In the genomic region with DNA sequence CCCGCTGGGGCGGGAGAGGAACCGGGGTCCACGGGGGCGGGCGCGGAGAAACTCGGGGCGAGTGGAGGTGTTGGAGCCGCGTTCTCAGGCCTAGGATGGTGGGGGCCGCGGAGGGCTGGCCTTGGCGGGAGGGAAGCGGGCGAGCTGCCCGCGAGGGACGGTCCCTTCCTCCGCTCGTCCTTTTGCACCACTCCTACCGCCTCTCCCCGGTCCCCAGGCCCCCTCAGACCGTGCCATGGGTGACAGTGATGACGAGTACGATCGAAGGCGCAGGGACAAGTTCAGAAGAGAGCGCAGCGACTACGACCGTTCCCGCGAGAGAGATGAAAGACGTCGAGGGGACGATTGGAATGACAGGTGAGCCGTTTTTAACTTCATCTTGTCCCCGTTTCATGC, we compare ENCODE assay signal across 8 cellular contexts. TPM values are rescaled to one million over a fixed set of nuclear protein-coding genes. Genes with fewer than 3 reads are reported as not detected.
DNase-seq lines count a peak whose midpoint lies in the region; ATAC-seq and TF ChIP-seq lines count a peak whose summit lies in the region.

No MANE protein-coding gene starts in this region.

- peak; percentile 22 for ATAC-seq in HG02610 (IDR thresholded peaks at IDR 0.05; ENCODE audit: unreplicated experiment)
- peak; percentile 26 for ATAC-seq in central memory CD8-positive, alpha-beta T cell (replicated peaks; ENCODE audit: extremely low read depth, poor library complexity, severe bottlenecking)
- ATAC-seq in right lobe of liver: peak; percentile 38 to 52 (median 50)
- no peak for ATAC-seq in GM18517 (IDR thresholded peaks at IDR 0.05; ENCODE audit: unreplicated experiment)

- H3K27ac Mint-ChIP-seq in central memory CD8-positive, alpha-beta T cell (ENCODE audit: low read depth): peak overlapping the region; percentile 98

- peaks cover 9% of the 10 kb centered on the region for H4K20me1 ChIP-seq in OCI-LY7 (ENCODE audit: insufficient read depth, low read length)

- H3K4me3 ChIP-seq in OCI-LY7 (ENCODE audit: low read depth, low read length, poor library complexity, severe bottlenecking) (peak overlapping the region; percentile 78), right lobe of liver (peak overlapping the region; percentile 89 to 95 (median 92)), thymus (ENCODE audit: low read length) (peak overlapping the region; percentile 76)

- H3K9me3 Mint-ChIP-seq in central memory CD8-positive, alpha-beta T cell: no peaks in the 10 kb centered on the region

- under 1% methylated on average over 20 of the region's 39 CpGs for WGBS in right lobe of liver (ENCODE audit: insufficient coverage, low coverage, low lambda C conversion rate, missing lambda C conversion rate)
- WGBS in thymus: under 1% methylated on average over 39 of the region's 39 CpGs

- H3K9me2 ChIP-seq in OCI-LY7 (ENCODE audit: insufficient read depth, low read length): no peaks in the 10 kb centered on the region

- H3K4me1 Mint-ChIP-seq in central memory CD8-positive, alpha-beta T cell: peaks cover 51% of the 10 kb centered on the region

- H3K27me3 ChIP-seq in right lobe of liver (no peaks in the 10 kb centered on the region), thymus (ENCODE audit: control insufficient read depth, insufficient read depth) (no peaks in the 10 kb centered on the region)

- peaks cover 41% of the 10 kb centered on the region for H3K4me1 ChIP-seq in OCI-LY7 (ENCODE audit: insufficient read depth, low read length, poor library complexity, severe bottlenecking)
- H3K4me1 ChIP-seq in right lobe of liver: peaks cover 0 to 24% (median 7%) of the 10 kb centered on the region in 4 donors
- H3K4me1 ChIP-seq in thymus (ENCODE audit: control insufficient read depth, insufficient read depth, low read length): peaks cover 14% of the 10 kb centered on the region

- intact Hi-C loops in OCI-LY7 (cut with micrococcal nuclease; ENCODE audit: unreplicated experiment) (no loop called here), right lobe of liver (cut with DNase I) (no loop called here)

- H3K36me3 Mint-ChIP-seq in central memory CD8-positive, alpha-beta T cell (ENCODE audit: insufficient read depth): peaks cover 46% of the 10 kb centered on the region

- TF ChIP-seq CTCF in OCI-LY7 (conservative IDR thresholded peaks at IDR 0.05; ENCODE audit: low read length): no peak
- TF ChIP-seq CTCF in right lobe of liver (IDR thresholded peaks at IDR 0.05): no peak

- H3K9me3 ChIP-seq in OCI-LY7 (ENCODE audit: low read length) (no peaks in the 10 kb centered on the region), right lobe of liver (no peaks in the 10 kb centered on the region), thymus (ENCODE audit: control insufficient read depth) (no peaks in the 10 kb centered on the region)

- TF ChIP-seq POLR2A in right lobe of liver (IDR thresholded peaks at IDR 0.05): no peak

- DNase-seq in NCI-H2227 (lab: John Stamatoyannopoulos, UW; ENCODE audit: unreplicated experiment) (peak; percentile 61), NCI-H2227 treated with DMSO at 0.1 percent for 48 hours (lab: John Stamatoyannopoulos, UW) (no peak), OCI-LY7 (ENCODE audit: low spot score) (peak; percentile 58), right lobe of liver (no peak)
- DNase-seq in central memory CD8-positive, alpha-beta T cell (ENCODE audit: low spot score in 2 of 2): no peak

- CTCF ChIA-PET in OCI-LY7 (lab: Charles Lee; ENCODE audit: unreplicated experiment): interaction anchor here (1.0 to 1.1 kb wide), 2 partner anchors 12 to 14 kb away, joined by 3 to 7 read pairs; a partner anchor contains a TSS

- peak overlapping the region; percentile 65 for H3K4me2 ChIP-seq in OCI-LY7 (ENCODE audit: low read length)

- no peaks in the 10 kb centered on the region for H3K27me3 Mint-ChIP-seq in central memory CD8-positive, alpha-beta T cell

- H2AFZ ChIP-seq in OCI-LY7 (ENCODE audit: low read length): peak overlapping the region; percentile 38; the same call in 1 of the 2 replicates

- BruUV-seq in OCI-LY7 (replicated peaks; lab: Mats Ljungman, UMichigan): no TSS peak

- peaks cover 42% of the 10 kb centered on the region for H3K36me3 ChIP-seq in OCI-LY7 (ENCODE audit: insufficient read depth, low read length)
- H3K36me3 ChIP-seq in right lobe of liver: peaks cover 0 to 41% (median 16%) of the 10 kb centered on the region in 4 donors
- H3K36me3 ChIP-seq in thymus (ENCODE audit: control insufficient read depth, insufficient read depth): peaks cover 28% of the 10 kb centered on the region

- peak overlapping the region; percentile 99 for H3K4me3 Mint-ChIP-seq in central memory CD8-positive, alpha-beta T cell

- H3K79me2 ChIP-seq in OCI-LY7 (ENCODE audit: insufficient read depth, low read depth, low read length): peaks cover 52% of the 10 kb centered on the region

- POLR2A ChIA-PET in OCI-LY7 (lab: Charles Lee): interaction anchor here (0.6 to 2.6 kb wide), 10 partner anchors 13 to 982 kb away, joined by 3 to 40 read pairs (median 4); a partner anchor contains a TSS

- H3K27ac ChIP-seq in OCI-LY7 (ENCODE audit: low read depth, low read length, poor library complexity, severe bottlenecking): peak overlapping the region; percentile 76
- peak overlapping the region; percentile 77 to 87 (median 80) for H3K27ac ChIP-seq in right lobe of liver
- H3K27ac ChIP-seq in thymus (ENCODE audit: low read depth): peak overlapping the region; percentile 89

RNA-seq across cellular contexts. Expression of a gene that starts 0.5 kb away (rescaled TPM):
- 154 and 174 TPM in 2 replicates for total RNA-seq in OCI-LY7 (2014; rRNA removed; shearing (Covaris generic))
- total RNA-seq in OCI-LY7 (2022): 247 and 264 TPM in 2 replicates
- total RNA-seq in right lobe of liver: 10 to 100 TPM; 22.4 to 65.7 (median 49.1) TPM
- polyA plus RNA-seq in thymus: 120 TPM

RNA-seq across cellular contexts. Expression of a gene that starts 8.2 kb away (rescaled TPM):
- 2.2 and 3.3 TPM in 2 replicates for total RNA-seq in OCI-LY7 (2014; rRNA removed; shearing (Covaris generic))
- total RNA-seq in OCI-LY7 (2022) (1.8 and 3.1 TPM in 2 replicates), right lobe of liver (10 to 100 TPM; 21.4 to 58.6 (median 43.2) TPM)
- 26.1 TPM for polyA plus RNA-seq in thymus

RNA-seq across cellular contexts. Expression of a gene that starts 14.2 kb away (rescaled TPM):
- 2.8 and 4.9 TPM in 2 replicates for total RNA-seq in OCI-LY7 (2014; rRNA removed; shearing (Covaris generic))
- total RNA-seq in OCI-LY7 (2022): 3.3 and 3.8 TPM in 2 replicates
- total RNA-seq in right lobe of liver: 1 to 10 TPM; 1.0 to 3.4 (median 2.1) TPM
- 3.6 TPM for polyA plus RNA-seq in thymus

RNA-seq across cellular contexts. Expression of a gene that starts 20.3 kb away (rescaled TPM):
- total RNA-seq in OCI-LY7 (2014; rRNA removed; shearing (Covaris generic)): not detected in 2 replicates
- total RNA-seq in OCI-LY7 (2022) (not detected in 2 replicates), right lobe of liver (1 to 10 TPM in 5 of 6 experiments, under 1 TPM in 1; 0.59 to 6.0 (median 3.0) TPM)
- polyA plus RNA-seq in thymus: 7.9 TPM

RNA-seq across cellular contexts. Expression of a gene that starts 22.8 kb away (rescaled TPM):
- 15.7 and 17.0 TPM in 2 replicates for total RNA-seq in OCI-LY7 (2014; rRNA removed; shearing (Covaris generic))
- total RNA-seq in OCI-LY7 (2022) (21.1 and 25.6 TPM in 2 replicates), right lobe of liver (10 to 100 TPM in 2 of 6 experiments, 1 to 10 TPM in 4; 7.1 to 10.6 (median 9.2) TPM)
- polyA plus RNA-seq in thymus: 48.0 TPM

Comparison
In these comparisons a context has a peak if more than half of its experiments do, and no peak if none do; other contexts are left out.
1. DNase-seq: peak in NCI-H2227 (single experiment) and OCI-LY7 (single experiment); none in NCI-H2227 treated with DMSO at 0.1 percent for 48 hours (single experiment), central memory CD8-positive, alpha-beta T cell (0 of 2) and right lobe of liver (0 of 3).
2. RNA of a gene that starts 8.2 kb away (total RNA-seq): 21.4 to 58.6 TPM in right lobe of liver; 1.8 to 3.3 TPM in OCI-LY7; every median in the first group is over 4 times any median in the second.
3. Peak in every context shown above with its lines, with median percentiles within 50 percentile points of each other: H3K27ac ChIP-seq and H3K4me3 ChIP-seq.